25 cellular contexts compared by ENCODE assay signal in genomic region chr7:142372727-142373126, GRCh38.
"Had no signal": no experiment of that assay in that cellular context is flagged by ENCODE, and none has a peak within 500 bp of the region (broad histone marks: within the 10 kb centered on the region; RNA-seq: fewer than 3 reads in every experiment).

No MANE protein-coding gene starts in this region.

- DNase-seq: activated CD4-positive, alpha-beta T cell treated with anti-CD3 and anti-CD28 coated beads for 36 hours; activated CD4-positive, alpha-beta T cell treated with anti-CD3 and anti-CD28 coated beads, Interleukin-2, amount 50 U/mL, for 48 hours; activated naive CD4-positive, alpha-beta T cell treated with Interleukin-2 at 50 U/mL for 16 hours; activated naive CD8-positive, alpha-beta T cell treated with anti-CD3 and anti-CD28 coated beads for 36 hours; activated T-cell treated with anti-CD3 and anti-CD28 coated beads, Interleukin-2, amount 50 U/mL, for 48 hours; amniotic stem cell; cerebellar nuclear complex; cortex of kidney; endodermal cell; foreskin fibroblast; immature natural killer cell; left lung; mammary epithelial cell; natural killer cell; pancreas; sigmoid colon; spleen; stimulated activated CD4-positive, alpha-beta T cell treated with anti-CD3 and anti-CD28 coated beads, Interleukin-4, amount 100 ng/mL, for 24 hours; stimulated activated naive CD4-positive, alpha-beta T cell treated with Interleukin-2 at 50 U/mL for 16 hours; substantia nigra; T-helper 9 cell had no signal

- H3K4me1 ChIP-seq: left lung, spleen, vagina had no signal

- ATAC-seq: activated CD4-positive, alpha-beta T cell treated with anti-CD3 and anti-CD28 coated beads for 36 hours; left lung; natural killer cell; pancreas; WTC11 had no signal

- H2AFZ ChIP-seq: hepatocyte had no signal

- H3K9me3 ChIP-seq: pancreas, vagina had no signal

- H3K4me2 ChIP-seq: hepatocyte had no signal

- H3K4me3 ChIP-seq: hepatocyte, left lung, pancreas, sigmoid colon, spleen, tibial nerve, vagina had no signal

- H3K27me3 ChIP-seq: hepatocyte, left lung, pancreas, sigmoid colon, tibial nerve, vagina had no signal

- H3K27ac ChIP-seq: hepatocyte, left lung, pancreas, spleen, vagina had no signal

- H3K79me2 ChIP-seq: hepatocyte had no signal

- H3K36me3 ChIP-seq: left lung, pancreas, sigmoid colon, spleen, tibial nerve, vagina had no signal
